8 cellular contexts compared by ENCODE assay signal in the genomic region with DNA sequence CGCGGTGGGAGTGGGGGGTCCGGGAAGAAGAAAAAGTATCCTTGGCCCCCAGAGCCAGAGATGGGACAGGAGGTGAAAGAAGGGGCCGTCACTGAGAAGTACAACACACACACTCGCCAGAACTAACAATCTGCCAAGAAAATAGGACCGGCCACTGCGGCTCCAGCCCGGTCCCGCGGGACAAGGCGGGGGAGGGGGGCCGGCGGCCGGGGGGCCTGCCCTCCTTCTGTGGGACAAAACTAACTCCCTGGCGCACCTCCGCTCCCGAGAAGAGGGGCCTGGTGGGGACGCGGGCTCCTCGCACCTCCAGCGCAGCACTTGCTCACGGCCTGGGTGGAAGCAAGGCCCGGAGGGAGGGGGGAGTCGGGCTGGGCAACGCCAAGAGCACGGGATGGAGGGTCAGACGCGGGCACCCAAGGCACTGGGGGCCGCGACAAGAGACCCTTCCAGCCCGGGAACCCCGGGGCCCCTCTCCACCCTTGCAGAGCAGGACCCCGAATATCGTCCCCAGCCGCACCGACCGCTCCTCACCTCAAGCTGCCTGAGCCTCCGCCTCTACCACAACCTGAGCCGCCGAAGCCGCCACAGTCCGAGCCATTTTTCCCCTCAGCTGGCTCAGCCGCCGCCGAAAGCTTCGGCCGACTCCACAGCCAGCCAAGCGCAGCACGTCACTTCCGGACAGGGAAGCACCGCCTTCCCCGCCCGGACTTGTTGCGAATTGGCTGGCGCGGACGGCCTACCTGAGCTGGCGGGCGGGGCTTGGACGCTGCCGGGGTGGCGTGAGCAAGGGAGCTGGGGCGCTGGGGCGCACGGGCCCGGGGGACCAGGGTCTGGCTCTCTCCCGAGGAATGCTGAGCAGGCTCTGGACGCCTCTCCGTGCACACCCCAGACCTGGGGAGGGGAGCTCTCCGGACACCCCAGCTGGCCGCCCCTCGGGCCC. TPM values are rescaled to one million over a fixed set of nuclear protein-coding genes. Genes with fewer than 3 reads are reported as not detected.
DNase-seq lines count a peak whose midpoint lies in the region; ATAC-seq and TF ChIP-seq lines count a peak whose summit lies in the region.

A gene with protein sequence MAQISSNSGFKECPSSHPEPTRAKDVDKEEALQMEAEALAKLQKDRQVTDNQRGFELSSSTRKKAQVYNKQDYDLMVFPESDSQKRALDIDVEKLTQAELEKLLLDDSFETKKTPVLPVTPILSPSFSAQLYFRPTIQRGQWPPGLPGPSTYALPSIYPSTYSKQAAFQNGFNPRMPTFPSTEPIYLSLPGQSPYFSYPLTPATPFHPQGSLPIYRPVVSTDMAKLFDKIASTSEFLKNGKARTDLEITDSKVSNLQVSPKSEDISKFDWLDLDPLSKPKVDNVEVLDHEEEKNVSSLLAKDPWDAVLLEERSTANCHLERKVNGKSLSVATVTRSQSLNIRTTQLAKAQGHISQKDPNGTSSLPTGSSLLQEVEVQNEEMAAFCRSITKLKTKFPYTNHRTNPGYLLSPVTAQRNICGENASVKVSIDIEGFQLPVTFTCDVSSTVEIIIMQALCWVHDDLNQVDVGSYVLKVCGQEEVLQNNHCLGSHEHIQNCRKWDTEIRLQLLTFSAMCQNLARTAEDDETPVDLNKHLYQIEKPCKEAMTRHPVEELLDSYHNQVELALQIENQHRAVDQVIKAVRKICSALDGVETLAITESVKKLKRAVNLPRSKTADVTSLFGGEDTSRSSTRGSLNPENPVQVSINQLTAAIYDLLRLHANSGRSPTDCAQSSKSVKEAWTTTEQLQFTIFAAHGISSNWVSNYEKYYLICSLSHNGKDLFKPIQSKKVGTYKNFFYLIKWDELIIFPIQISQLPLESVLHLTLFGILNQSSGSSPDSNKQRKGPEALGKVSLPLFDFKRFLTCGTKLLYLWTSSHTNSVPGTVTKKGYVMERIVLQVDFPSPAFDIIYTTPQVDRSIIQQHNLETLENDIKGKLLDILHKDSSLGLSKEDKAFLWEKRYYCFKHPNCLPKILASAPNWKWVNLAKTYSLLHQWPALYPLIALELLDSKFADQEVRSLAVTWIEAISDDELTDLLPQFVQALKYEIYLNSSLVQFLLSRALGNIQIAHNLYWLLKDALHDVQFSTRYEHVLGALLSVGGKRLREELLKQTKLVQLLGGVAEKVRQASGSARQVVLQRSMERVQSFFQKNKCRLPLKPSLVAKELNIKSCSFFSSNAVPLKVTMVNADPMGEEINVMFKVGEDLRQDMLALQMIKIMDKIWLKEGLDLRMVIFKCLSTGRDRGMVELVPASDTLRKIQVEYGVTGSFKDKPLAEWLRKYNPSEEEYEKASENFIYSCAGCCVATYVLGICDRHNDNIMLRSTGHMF (N-terminal part only) (minus strand): TSS at position 670 of the 940 bp plus-strand sequence. CDS start 38,245 bp downstream, outside the sequence.

- peak within 1 kb of the TSS; percentile 30 to 92 for H3K27ac ChIP-seq in aorta (ENCODE audit: low read depth in 1 of 2, low read length in 2 of 2)

- TF ChIP-seq CTCF in astrocyte of the cerebellum (IDR thresholded peaks at IDR 0.05; ENCODE audit: low read depth, low read length, missing control alignments), result no peak

- intact Hi-C loops in aorta (cut with DNase I), result loop anchor here (5.0 to 10.0 kb wide), 5 partner anchors 45 to 147 kb away; partner anchors contain the start of genes NUCB2 (in 2 of the 2), NCR3LG1 (in 1 of the 2) and RPS13 (in 1 of the 2)

- in situ Hi-C loops in astrocyte of the cerebellum (cut with HindIII; ENCODE audit: low sequenced_read_pairs), result no loop called here

- H3K36me3 ChIP-seq in aorta (ENCODE audit: control insufficient read depth in 1 of 2, insufficient read depth in 2 of 2, low read length in 1 of 2), result no peaks in the 10 kb centered on the region

- no peaks in the 10 kb centered on the region for H3K4me1 ChIP-seq in aorta (ENCODE audit: control insufficient read depth in 1 of 2, insufficient read depth in 2 of 2, low read length in 2 of 2)

- H3K4me3 ChIP-seq in astrocyte of the cerebellum (ENCODE audit: low read depth, low read length) (peak within 1 kb of the TSS; percentile 86), aorta (ENCODE audit: low read length in 2 of 2) (peak within 1 kb of the TSS; percentile 59 to 68)

- ATAC-seq in GM18517 (IDR thresholded peaks at IDR 0.05; ENCODE audit: unreplicated experiment) (peak; percentile 93), HG03039 (IDR thresholded peaks at IDR 0.05; ENCODE audit: unreplicated experiment) (peak; percentile 98), aorta (ENCODE audit: low FRiP score) (peak; percentile 98)

- no peaks in the 10 kb centered on the region for H3K9me3 ChIP-seq in aorta (ENCODE audit: control insufficient read depth, low read length)

- WGBS in aorta, 2 donors, result 0 to 1% methylated on average over 54 to 72 of the region's 72 CpGs

- DNase-seq in NCI-H2081 (lab: John Stamatoyannopoulos, UW) (peak; percentile 96), T-helper 9 cell (peak; percentile 92), astrocyte of the cerebellum (ENCODE audit: low read depth) (peak; percentile 86), hepatic stellate cell (ENCODE audit: low spot score) (peak; percentile 93), renal cortical epithelial cell (ENCODE audit: low read depth) (peak; percentile 84), aorta (peak; percentile 98 to 99)

- H3K27me3 ChIP-seq in aorta (ENCODE audit: control insufficient read depth in 1 of 2, insufficient read depth in 2 of 2, low read length in 1 of 2), result no peaks in the 10 kb centered on the region

RNA-seq across cellular contexts. Expression of the gene that starts here (rescaled TPM):
- 80.4 and 136 TPM in 2 replicates for total RNA-seq in renal cortical epithelial cell
- total RNA-seq in aorta, result 100 to 1,000 TPM; 100 to 110 TPM
- 10 to 100 TPM; 12.1 to 16.3 TPM for polyA plus RNA-seq in aorta

Comparison
In these comparisons a context has a peak if more than half of its experiments do, and no peak if none do; other contexts are left out.
1. Peak in every context shown above with its lines: DNase-seq, ATAC-seq, H3K4me3 ChIP-seq and H3K27ac ChIP-seq.